7 cellular contexts compared by ENCODE assay signal in genomic region chr1:59432531-59433439, GRCh38.
DNase-seq lines count a peak whose midpoint lies in the region; ATAC-seq, FAIRE-seq and TF ChIP-seq lines count a peak whose summit lies in the region.

No MANE protein-coding gene starts in this region.

- no peaks in the 10 kb centered on the region for H3K36me3 ChIP-seq in small intestine (ENCODE audit: control insufficient read depth in 2 of 2, insufficient read depth in 2 of 2, low read length in 2 of 2)

- no peak overlapping the region for H3K27ac Mint-ChIP-seq in chondrocyte (ENCODE audit: unreplicated experiment)

- H3K27me3 ChIP-seq in small intestine (ENCODE audit: control insufficient read depth in 2 of 2, insufficient read depth in 2 of 2, low read length in 2 of 2): no peaks in the 10 kb centered on the region

- ATAC-seq in HG02798 (IDR thresholded peaks at IDR 0.05; ENCODE audit: poor library complexity, unreplicated experiment): peak; percentile 97

- FAIRE-seq in small intestine (lab: Jason Lieb, UNC): no peak

- H3K4me1 ChIP-seq in small intestine (ENCODE audit: control insufficient read depth in 2 of 2, insufficient read depth in 1 of 2, low read depth in 1 of 2, low read length in 1 of 2): peaks cover 3% of the 10 kb centered on the region in 2 donors

- no peaks in the 10 kb centered on the region for H3K36me3 Mint-ChIP-seq in chondrocyte (ENCODE audit: low read depth)

- H3K4me3 ChIP-seq in small intestine (ENCODE audit: low read depth in 1 of 2, low read length in 2 of 2): no peak overlapping the region

- no peak overlapping the region for H3K4me3 Mint-ChIP-seq in chondrocyte (ENCODE audit: unreplicated experiment)

- WGBS in small intestine, 3 donors: 40 to 65% (median 40%) methylated on average over 6 of the region's 6 CpGs

- peaks cover 36% of the 10 kb centered on the region for H3K4me1 Mint-ChIP-seq in chondrocyte (ENCODE audit: low read depth)

- peak; percentile 36 for DNase-seq in GM19238 (ENCODE audit: insufficient read length, low spot score)
- peak; percentile 71 for DNase-seq in SW480 (ENCODE audit: low spot score)
- DNase-seq in small intestine: peak; percentile 73
- DNase-seq in chondrocyte (ENCODE audit: low spot score): no peak
- DNase-seq in NCI-H1694 treated with DMSO at 0.1 percent for 48 hours (lab: John Stamatoyannopoulos, UW): no peak
- DNase-seq in activated CD4-positive, CD25-positive, alpha-beta regulatory T cell treated with anti-CD3 and anti-CD28 coated beads, Interleukin-2, amount 50 U/mL, for 72 hours: no peak

- H3K27ac ChIP-seq in small intestine (ENCODE audit: low read depth in 1 of 2, low read length in 1 of 2): peak overlapping the region in 1 of 2 donors; percentile 67

- TF ChIP-seq CTCF in chondrocyte (IDR thresholded peaks at IDR 0.05): no peak

- H3K9me3 Mint-ChIP-seq in chondrocyte (ENCODE audit: low read depth): no peaks in the 10 kb centered on the region

- H3K9me3 ChIP-seq in small intestine (ENCODE audit: control insufficient read depth, low read depth): no peaks in the 10 kb centered on the region

- no peaks in the 10 kb centered on the region for H3K27me3 Mint-ChIP-seq in chondrocyte (ENCODE audit: low read depth)

Comparison
In these comparisons a context has a peak if more than half of its experiments do, and no peak if none do; other contexts are left out.
1. DNase-seq: peak in GM19238 (single experiment), SW480 (single experiment) and small intestine (single experiment); none in chondrocyte (single experiment), NCI-H1694 treated with DMSO at 0.1 percent for 48 hours (single experiment) and activated CD4-positive, CD25-positive, alpha-beta regulatory T cell treated with anti-CD3 and anti-CD28 coated beads, Interleukin-2, amount 50 U/mL, for 72 hours (single experiment).